ENCODE assay signal across 8 cellular contexts in the genomic region with DNA sequence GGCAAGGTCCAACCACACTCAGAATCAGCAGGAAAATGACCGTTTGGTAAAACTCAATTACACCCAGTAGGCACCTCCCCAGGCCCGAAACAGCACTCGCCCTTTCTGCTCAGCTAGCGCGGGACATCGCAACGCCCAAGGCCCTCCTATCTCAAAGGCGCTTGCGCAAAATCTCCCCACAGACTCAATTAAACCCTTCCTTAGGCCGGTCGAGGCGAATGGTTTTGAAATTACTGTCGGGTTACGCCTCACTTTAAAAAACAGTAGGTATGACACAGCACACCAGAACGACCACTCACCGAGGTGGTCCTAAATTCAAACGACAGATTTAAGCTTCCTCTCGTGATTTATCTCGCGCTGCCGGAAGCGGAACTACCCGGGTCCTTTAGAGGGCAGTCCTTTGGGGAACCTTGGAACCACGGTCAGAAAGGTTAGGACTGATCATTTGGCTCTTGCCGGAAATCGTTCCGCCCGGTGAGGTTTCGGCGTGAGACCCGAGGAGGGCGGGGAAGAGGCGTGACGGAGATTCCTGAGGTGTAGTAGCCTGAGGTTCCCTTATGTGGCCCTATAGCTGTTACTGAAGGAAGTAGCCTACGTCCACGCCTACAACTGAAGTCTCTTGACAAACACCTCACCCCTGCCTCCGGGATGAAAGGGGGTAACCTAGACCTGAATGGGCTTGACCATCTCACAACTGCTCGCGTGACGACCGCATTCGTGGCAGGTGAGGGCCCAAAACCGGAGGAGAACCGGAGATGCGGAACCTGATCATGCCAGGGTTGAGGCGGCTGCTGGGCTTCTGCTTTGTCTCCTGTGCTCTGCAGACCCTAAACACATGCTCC.
A peak's percentile ranks its signal among the peaks of the same experiment; 100 is the strongest.
DNase-seq lines count a peak whose midpoint lies in the region; ATAC-seq and TF ChIP-seq lines count a peak whose summit lies in the region.

A gene with protein sequence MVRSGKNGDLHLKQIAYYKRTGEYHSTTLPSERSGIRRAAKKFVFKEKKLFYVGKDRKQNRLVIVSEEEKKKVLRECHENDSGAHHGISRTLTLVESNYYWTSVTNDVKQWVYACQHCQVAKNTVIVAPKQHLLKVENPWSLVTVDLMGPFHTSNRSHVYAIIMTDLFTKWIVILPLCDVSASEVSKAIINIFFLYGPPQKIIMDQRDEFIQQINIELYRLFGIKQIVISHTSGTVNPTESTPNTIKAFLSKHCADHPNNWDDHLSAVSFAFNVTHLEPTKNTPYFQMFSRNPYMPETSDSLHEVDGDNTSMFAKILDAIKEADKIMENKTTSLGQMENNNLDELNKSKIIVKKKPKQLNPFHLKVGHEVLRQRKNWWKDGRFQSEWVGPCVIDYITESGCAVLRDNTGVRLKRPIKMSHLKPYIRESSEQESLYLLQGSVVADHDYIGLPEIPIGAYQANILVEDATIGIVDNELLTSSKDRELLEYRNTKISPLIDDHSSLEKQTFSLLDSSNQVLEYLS (minus strand): TSS at position 374 of the 842 bp plus-strand sequence. CDS start 11,431 bp downstream, outside the sequence.
Gene PPIP5K2, plus strand, starts transcription at position 537 of the 842 bp plus-strand sequence. CDS start 9,289 bp downstream, outside the sequence.

- peak within 1 kb of the TSS; percentile 71 for H3K4me3 ChIP-seq in AG09309 (ENCODE audit: control insufficient read depth, low read depth, low read length)

- no peaks in the 10 kb centered on the region for H3K27me3 Mint-ChIP-seq in central memory CD8-positive, alpha-beta T cell

- peak within 1 kb of the TSS; percentile 94 for H3K27ac Mint-ChIP-seq in central memory CD8-positive, alpha-beta T cell (ENCODE audit: low read depth)

- H3K36me3 Mint-ChIP-seq in central memory CD8-positive, alpha-beta T cell (ENCODE audit: insufficient read depth) = peaks cover 7% of the 10 kb centered on the region

- ATAC-seq in GM19023 (IDR thresholded peaks at IDR 0.05; ENCODE audit: unreplicated experiment) (peak; percentile 91), HG03280 (IDR thresholded peaks at IDR 0.05; ENCODE audit: unreplicated experiment) (peak; percentile 93)
- ATAC-seq in central memory CD8-positive, alpha-beta T cell (replicated peaks; ENCODE audit: extremely low read depth, poor library complexity, severe bottlenecking) = peak; percentile 94

- H3K4me1 Mint-ChIP-seq in central memory CD8-positive, alpha-beta T cell = peaks cover 57% of the 10 kb centered on the region

- TF ChIP-seq CTCF in AG09309 (IDR thresholded peaks at IDR 0.05; ENCODE audit: control insufficient read depth, insufficient read depth, low read depth, low read length, missing control alignments) = no peak

- H3K4me3 Mint-ChIP-seq in central memory CD8-positive, alpha-beta T cell = peak within 1 kb of the TSS; percentile 96

- H3K9me3 Mint-ChIP-seq in central memory CD8-positive, alpha-beta T cell = no peaks in the 10 kb centered on the region

- DNase-seq in AG09309 (ENCODE audit: low read depth) (peak; percentile 91), NCI-H345 treated with DMSO at 0.1 percent for 48 hours (lab: John Stamatoyannopoulos, UW; ENCODE audit: unreplicated experiment) (peak; percentile 86), iris pigment epithelial cell (ENCODE audit: low read depth) (peak; percentile 99)
- peak; percentile 87 to 97 (median 92) for DNase-seq in activated CD4-positive, CD25-positive, alpha-beta regulatory T cell (lab: John Stamatoyannopoulos, UW)
- peak; percentile 97 for DNase-seq in central memory CD8-positive, alpha-beta T cell (ENCODE audit: low spot score in 2 of 2)
- peak; percentile 94 to 96 for DNase-seq in stimulated activated CD4-positive, alpha-beta T cell treated with anti-CD3 and anti-CD28 coated beads, Interleukin-12 subunit alpha, Interleukin-12 subunit beta, amount 100 ng/mL, for 24 hours (ENCODE audit: low read depth in 2 of 2)

Comparison
In these comparisons a context has a peak if more than half of its experiments do, and no peak if none do; other contexts are left out.
1. Peak in every context shown above with its lines: DNase-seq, ATAC-seq and H3K4me3 ChIP-seq.